Comparison of ENCODE assay signal across 8 cellular contexts in the genomic region with DNA sequence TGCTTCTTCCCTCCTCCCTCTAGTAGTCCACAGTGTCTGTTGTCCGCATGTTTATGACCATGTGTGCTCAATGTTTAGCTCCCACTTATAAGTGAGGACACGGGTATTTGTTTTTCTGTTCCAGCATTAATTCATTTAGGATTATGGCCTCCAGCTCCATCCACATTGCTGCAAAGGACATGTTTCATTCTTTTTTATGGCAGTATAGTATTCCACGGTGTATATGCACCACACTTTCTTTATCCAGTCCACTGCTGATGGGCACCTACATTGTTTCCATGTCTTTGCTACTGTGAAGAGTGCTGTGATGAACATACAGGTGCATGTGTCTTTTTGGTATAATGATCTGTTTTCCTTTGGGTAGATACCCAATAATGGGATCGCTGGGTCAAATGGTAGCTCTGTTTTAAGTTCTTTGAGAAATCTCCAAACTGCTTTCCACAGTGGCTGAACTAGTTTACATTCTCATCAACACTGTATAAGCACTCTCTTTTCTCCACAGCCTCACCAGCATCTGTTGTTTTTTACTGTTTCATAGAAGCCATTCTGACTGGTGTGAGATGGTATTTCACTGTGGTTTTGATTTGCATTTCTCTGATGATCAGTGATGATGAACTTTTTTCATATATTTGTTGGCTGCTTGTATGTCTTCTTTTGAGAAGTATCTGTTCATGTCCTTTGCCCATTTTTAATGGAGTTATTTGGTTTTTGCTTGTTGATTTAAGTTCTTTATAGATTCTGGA.
DNase-seq lines count a peak whose midpoint lies in the region; ATAC-seq, FAIRE-seq and TF ChIP-seq lines count a peak whose summit lies in the region.
"Not testable (repeated sequence)": the region's sequence is repeated elsewhere in the genome, so short reads cannot be mapped to it uniquely, and the experiment has no call there.

No MANE protein-coding gene starts in this region.

- not testable (repeated sequence) for H4K20me1 ChIP-seq in HepG2 (ENCODE audit: insufficient read depth, low read length)

- H3K9ac ChIP-seq in HepG2 (ENCODE audit: insufficient read depth, low read depth, low read length), result not testable (repeated sequence)

- TF ChIP-seq RAD21 in HepG2 (CRISPR knock-in tag; IDR thresholded peaks at IDR 0.05), result not testable (repeated sequence)

- in situ Hi-C loops in HepG2 (cut with HindIII; ENCODE audit: extremely low pct_ligation_motif_present, low pct_unique_long_range_greater_than_20kb), result not testable (repeated sequence)

- not testable (repeated sequence) for H3K4me3 ChIP-seq in HEK293 (ENCODE audit: low read depth, low read length); SJCRH30; HepG2 (replicated peaks in 1 of 3; ENCODE audit: insufficient read depth in 1 of 3, low read depth in 2 of 3, low read length in 3 of 3)

- H2AFZ ChIP-seq in HepG2 (ENCODE audit: low read length), result not testable (repeated sequence)

- intact Hi-C loops in HepG2 (cut with micrococcal nuclease; ENCODE audit: unreplicated experiment), result not testable (repeated sequence)

- not testable (repeated sequence) for TF ChIP-seq POLR2A in HepG2 (IDR thresholded peaks at IDR 0.05; ENCODE audit: insufficient read depth in 1 of 2, low read depth in 2 of 2, low read length in 2 of 2)

- 98% methylated on average over 4 of the region's 4 CpGs for WGBS in HepG2 (ENCODE audit: low lambda C conversion rate)

- H3K4me1 ChIP-seq in HEK293 (ENCODE audit: control insufficient read depth, insufficient read depth, low read length), result not testable (repeated sequence)
- H3K4me1 ChIP-seq in SJCRH30 (peaks cover 46% of the 10 kb centered on the region), HepG2 (ENCODE audit: insufficient read depth, low read length) (peaks cover 59% of the 10 kb centered on the region)

- H3K27me3 ChIP-seq in SJCRH30; HepG2 (ENCODE audit: control insufficient read depth in 1 of 2, insufficient read depth in 2 of 2, low read length in 2 of 2): not testable (repeated sequence)

- TF ChIP-seq EP300 in HepG2 (IDR thresholded peaks at IDR 0.05; ENCODE audit: low read depth in 2 of 2, low read length in 2 of 2); HepG2 (CRISPR knock-in tag; IDR thresholded peaks at IDR 0.05; ENCODE audit: borderline replicate concordance): not testable (repeated sequence)

- POLR2A ChIA-PET in HEK293 (lab: Yijun Ruan, JAX), result interaction anchor here (0.7 kb wide), 1 partner anchor 464 kb away, joined by 4 read pairs; no protein-coding TSS in a partner anchor
- POLR2A ChIA-PET in HepG2 (lab: Yijun Ruan, JAX), result interaction anchor here (2.0 kb wide), 1 partner anchor 26 kb away, joined by 6 read pairs; no protein-coding TSS in a partner anchor

- CTCF ChIA-PET in HEK293 (lab: Yijun Ruan, JAX), result interaction anchor here (0.6 to 3.8 kb wide), 3 partner anchors 12 to 143 kb away, joined by 3 to 28 read pairs (median 4); no protein-coding TSS in a partner anchor
- CTCF ChIA-PET in HepG2 (lab: Yijun Ruan, JAX; ENCODE audit: low intra/inter-chr PET ratio, low total read pairs), result not testable (repeated sequence)

- H3K36me3 ChIP-seq in HEK293 (ENCODE audit: control insufficient read depth in 2 of 2, insufficient read depth in 1 of 2, low read length in 2 of 2); SJCRH30; HepG2 (replicated peaks in 1 of 2; ENCODE audit: control insufficient read depth in 1 of 2, insufficient read depth in 2 of 2, low read length in 2 of 2): not testable (repeated sequence)

- not testable (repeated sequence) for H3K79me2 ChIP-seq in HepG2 (ENCODE audit: insufficient read depth, low read length)

- peak; percentile 44 for ATAC-seq in GM18867 (IDR thresholded peaks at IDR 0.05; ENCODE audit: unreplicated experiment)
- ATAC-seq in HepG2, result not testable (repeated sequence)

- not testable (repeated sequence) for BruUV-seq in HepG2 (replicated peaks; lab: Mats Ljungman, UMichigan)

- DNase-seq in EH (ENCODE audit: low read depth), result peak; percentile 50
- DNase-seq in SJCRH30; HepG2 (ENCODE audit: low spot score); substantia nigra (lab: John Stamatoyannopoulos, UW): not testable (repeated sequence)

- FAIRE-seq in HepG2 (lab: Jason Lieb, UNC), result not testable (repeated sequence)

- not testable (repeated sequence) for TF ChIP-seq CTCF in HEK293 (tag by site-specific recombination; IDR thresholded peaks at IDR 0.05); HepG2 (CRISPR knock-in tag; IDR thresholded peaks at IDR 0.05)

- not testable (repeated sequence) for H3K9me3 ChIP-seq in HEK293 (ENCODE audit: control insufficient read depth, insufficient read depth, low read depth, low read length); SJCRH30 (replicated peaks); HepG2 (ENCODE audit: low read length)

- H3K27ac ChIP-seq in HEK293 (ENCODE audit: extremely low read depth, low read depth, low read length); HepG2 (ENCODE audit: extremely low read length, insufficient read depth, low read length): not testable (repeated sequence)
- H3K27ac ChIP-seq in SJCRH30 (0 out of 2 replicates have a peak overlapping the region, but pooled peaks have one; percentile 96), angular gyrus (ENCODE audit: low read depth, low read length) (peak overlapping the region; percentile 98), cingulate gyrus (ENCODE audit: low read depth, low read length) (peak overlapping the region; percentile 100), substantia nigra (ENCODE audit: low read depth, low read length, poor library complexity, severe bottlenecking) (peak overlapping the region; percentile 100)

- H3K4me2 ChIP-seq in HepG2 (ENCODE audit: low read depth, low read length), result not testable (repeated sequence)

TF ChIP-seq in HEK293, 187 proteins besides CTCF, POLR2A, EP300 and RAD21:
- peak; percentile 67; the same call in 1 of the 2 replicates for TF ChIP-seq ZNF280D (tag by site-specific recombination; IDR thresholded peaks at IDR 0.05)
- TF ChIP-seq ZNF146 (tag by site-specific recombination; IDR thresholded peaks at IDR 0.05), result peak; percentile 97
- TF ChIP-seq ZNF580 (tag by site-specific recombination; IDR thresholded peaks at IDR 0.05), result 0 out of 2 replicates have a peak, but pooled peaks have one; percentile 24

TF ChIP-seq in HepG2, 621 proteins besides CTCF, POLR2A, EP300 and RAD21:
- TF ChIP-seq ZMYM3 (CRISPR knock-in tag; IDR thresholded peaks at IDR 0.05), result 0 out of 2 replicates have a peak, but pooled peaks have one; percentile 47
